Comparison of ENCODE assay signal across 11 cellular contexts in the genomic region with DNA sequence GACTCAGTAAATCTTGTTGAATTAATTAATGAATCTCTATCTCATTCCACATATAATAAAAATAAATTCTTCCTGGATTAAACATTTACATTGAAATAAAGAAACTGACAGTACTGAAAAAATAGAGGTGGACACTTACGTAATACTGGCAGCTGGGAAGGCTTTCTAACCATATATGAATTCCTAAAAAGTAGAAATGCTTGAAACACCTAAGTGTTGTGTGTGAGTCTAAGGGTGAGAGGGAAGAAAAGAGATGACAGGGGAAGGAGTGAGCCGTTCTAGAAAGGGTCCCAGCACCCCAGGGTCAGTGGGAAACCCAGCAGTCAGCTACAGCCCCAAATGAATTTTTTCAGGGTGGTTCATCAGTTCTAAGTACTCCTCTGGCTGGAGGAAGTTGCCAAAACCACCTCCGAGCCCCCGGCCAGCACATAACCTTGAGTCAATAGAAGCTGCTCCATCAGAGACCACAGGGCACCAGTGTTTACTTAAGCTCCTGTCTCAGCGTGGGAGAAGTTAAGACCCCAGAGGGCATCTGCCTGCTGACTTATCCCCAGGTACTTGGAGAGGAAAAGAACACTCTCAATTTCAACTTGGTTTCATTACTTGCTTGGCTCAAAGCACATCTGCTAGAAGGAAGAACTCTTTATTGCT. TPM values are rescaled to one million over a fixed set of nuclear protein-coding genes. Genes with fewer than 3 reads are reported as not detected.
DNase-seq lines count a peak whose midpoint lies in the region; ATAC-seq and TF ChIP-seq lines count a peak whose summit lies in the region.
"Had no signal": no experiment of that assay in that cellular context is flagged by ENCODE, and none has a peak within 500 bp of the region (broad histone marks: within the 10 kb centered on the region; RNA-seq: fewer than 3 reads in every experiment).

No MANE protein-coding gene starts in this region.

- H3K27me3 ChIP-seq in RWPE2 (ENCODE audit: insufficient read depth, poor library complexity, severe bottlenecking), result no peaks in the 10 kb centered on the region
- no peaks in the 10 kb centered on the region for H3K27me3 ChIP-seq in esophagus muscularis mucosa

- peaks cover 0 to 4% of the 10 kb centered on the region in 2 donors for H3K9me3 Mint-ChIP-seq in stimulated activated naive B cell treated with anti-CD40 and anti-IgM and Interleukin-4, amounts not matched to agents 10 μg/mL and 1 μg/mL and 100 μg/mL, for 72 hours

- peaks cover 78% of the 10 kb centered on the region for H3K4me1 ChIP-seq in RWPE2 (ENCODE audit: insufficient read depth, poor library complexity, severe bottlenecking)
- H3K4me1 ChIP-seq in esophagus muscularis mucosa, result peaks cover 91 to 100% (median 100%) of the 10 kb centered on the region in 4 donors
- H3K4me1 ChIP-seq: prostate gland had no signal

- peak overlapping the region; percentile 33 to 52 for H3K4me3 Mint-ChIP-seq in stimulated activated naive B cell treated with anti-CD40 and anti-IgM and Interleukin-4, amounts not matched to agents 10 μg/mL and 1 μg/mL and 100 μg/mL, for 72 hours

- H3K36me3 Mint-ChIP-seq in stimulated activated naive B cell treated with anti-CD40 and anti-IgM and Interleukin-4, amounts not matched to agents 10 μg/mL and 1 μg/mL and 100 μg/mL, for 72 hours, result peaks cover 0 to 2% of the 10 kb centered on the region in 2 donors

- no peaks in the 10 kb centered on the region for H3K27me3 Mint-ChIP-seq in stimulated activated naive B cell treated with anti-CD40 and anti-IgM and Interleukin-4, amounts not matched to agents 10 μg/mL and 1 μg/mL and 100 μg/mL, for 72 hours

- TF ChIP-seq CTCF in RWPE2 (IDR thresholded peaks at IDR 0.05; ENCODE audit: poor library complexity, severe bottlenecking) (no peak), esophagus muscularis mucosa (IDR thresholded peaks at IDR 0.05) (no peak)

- DNase-seq in NOMO-1 treated with DMSO at 0.1 percent for 48 hours (lab: John Stamatoyannopoulos, UW; ENCODE audit: unreplicated experiment) (peak; percentile 31), NOMO-1 treated with dmso at 0.1 percent for 144 hours (lab: John Stamatoyannopoulos, UW; ENCODE audit: unreplicated experiment) (no peak), RWPE2 (ENCODE audit: low spot score) (peak; percentile 66), esophagus muscularis mucosa (ENCODE audit: extremely low spot score) (no peak), NCI-H2171 (lab: John Stamatoyannopoulos, UW) (no peak), LoVo (ENCODE audit: low spot score) (no peak), iPS-NIHi7 (ENCODE audit: extremely low spot score) (no peak)
- no peak for DNase-seq in stimulated activated naive B cell treated with anti-CD40 and anti-IgM and Interleukin-4, amounts not matched to agents 10 μg/mL and 1 μg/mL and 100 μg/mL, for 72 hours
- DNase-seq: foreskin melanocyte, NCI-H510A treated with DMSO at 0.1 percent for 48 hours had no signal

- intact Hi-C loops in esophagus muscularis mucosa (cut with DNase I), result no loop called here

- peaks cover 30 to 83% of the 10 kb centered on the region in 2 donors for H3K4me1 Mint-ChIP-seq in stimulated activated naive B cell treated with anti-CD40 and anti-IgM and Interleukin-4, amounts not matched to agents 10 μg/mL and 1 μg/mL and 100 μg/mL, for 72 hours

- H3K4me3 ChIP-seq in RWPE2 (ENCODE audit: severe bottlenecking) (no peak overlapping the region), esophagus muscularis mucosa (no peak overlapping the region)
- H3K4me3 ChIP-seq: prostate gland had no signal

- no peaks in the 10 kb centered on the region for H3K9me3 ChIP-seq in RWPE2 (ENCODE audit: severe bottlenecking)
- no peaks in the 10 kb centered on the region for H3K9me3 ChIP-seq in esophagus muscularis mucosa
- H3K9me3 ChIP-seq: prostate gland had no signal

- peak overlapping the region; percentile 78 for H3K27ac Mint-ChIP-seq in stimulated activated naive B cell treated with anti-CD40 and anti-IgM and Interleukin-4, amounts not matched to agents 10 μg/mL and 1 μg/mL and 100 μg/mL, for 72 hours

- peak; percentile 63 for ATAC-seq in RWPE2 (ENCODE audit: low read depth)
- ATAC-seq in stimulated activated naive B cell treated with anti-CD40 and anti-IgM and Interleukin-4, amounts not matched to agents 10 μg/mL and 1 μg/mL and 100 μg/mL, for 72 hours (replicated peaks), result peak in 1 of 2 donors; percentile 34

- H3K27ac ChIP-seq in RWPE2 (ENCODE audit: poor library complexity, severe bottlenecking) (peak overlapping the region; percentile 84), esophagus muscularis mucosa (replicated peaks in 1 of 4) (peak overlapping the region; percentile 78 to 86 (median 84))
- H3K27ac ChIP-seq: prostate gland had no signal

- WGBS in esophagus muscularis mucosa, result 28% methylated on average over 5 of the region's 5 CpGs

- TF ChIP-seq EP300 in esophagus muscularis mucosa (IDR thresholded peaks at IDR 0.05), result no peak

- no peaks in the 10 kb centered on the region for H3K36me3 ChIP-seq in RWPE2 (ENCODE audit: low read depth)
- no peaks in the 10 kb centered on the region for H3K36me3 ChIP-seq in esophagus muscularis mucosa
- H3K36me3 ChIP-seq: prostate gland had no signal

- TF ChIP-seq POLR2A in esophagus muscularis mucosa (IDR thresholded peaks at IDR 0.05; ENCODE audit: low read depth), result no peak

RNA-seq across cellular contexts. Expression of a gene that starts 18.3 kb away (rescaled TPM):
- total RNA-seq in esophagus muscularis mucosa, result 1 to 10 TPM; 3.9 to 7.3 (median 5.2) TPM

RNA-seq across cellular contexts. Expression of a gene that starts 30.1 kb away (rescaled TPM):
- 10 to 100 TPM; 18.3 to 29.9 (median 24.9) TPM for total RNA-seq in esophagus muscularis mucosa

Comparison
In these comparisons a context has a peak if more than half of its experiments do, and no peak if none do; other contexts are left out.
1. DNase-seq: peak in NOMO-1 treated with DMSO at 0.1 percent for 48 hours (single experiment) and RWPE2 (single experiment); none in NOMO-1 treated with dmso at 0.1 percent for 144 hours (single experiment), esophagus muscularis mucosa (single experiment), stimulated activated naive B cell treated with anti-CD40 and anti-IgM and Interleukin-4, amounts not matched to agents 10 μg/mL and 1 μg/mL and 100 μg/mL, for 72 hours (single experiment), NCI-H2171 (single experiment), LoVo (single experiment) and iPS-NIHi7 (single experiment).